In the genomic region with DNA sequence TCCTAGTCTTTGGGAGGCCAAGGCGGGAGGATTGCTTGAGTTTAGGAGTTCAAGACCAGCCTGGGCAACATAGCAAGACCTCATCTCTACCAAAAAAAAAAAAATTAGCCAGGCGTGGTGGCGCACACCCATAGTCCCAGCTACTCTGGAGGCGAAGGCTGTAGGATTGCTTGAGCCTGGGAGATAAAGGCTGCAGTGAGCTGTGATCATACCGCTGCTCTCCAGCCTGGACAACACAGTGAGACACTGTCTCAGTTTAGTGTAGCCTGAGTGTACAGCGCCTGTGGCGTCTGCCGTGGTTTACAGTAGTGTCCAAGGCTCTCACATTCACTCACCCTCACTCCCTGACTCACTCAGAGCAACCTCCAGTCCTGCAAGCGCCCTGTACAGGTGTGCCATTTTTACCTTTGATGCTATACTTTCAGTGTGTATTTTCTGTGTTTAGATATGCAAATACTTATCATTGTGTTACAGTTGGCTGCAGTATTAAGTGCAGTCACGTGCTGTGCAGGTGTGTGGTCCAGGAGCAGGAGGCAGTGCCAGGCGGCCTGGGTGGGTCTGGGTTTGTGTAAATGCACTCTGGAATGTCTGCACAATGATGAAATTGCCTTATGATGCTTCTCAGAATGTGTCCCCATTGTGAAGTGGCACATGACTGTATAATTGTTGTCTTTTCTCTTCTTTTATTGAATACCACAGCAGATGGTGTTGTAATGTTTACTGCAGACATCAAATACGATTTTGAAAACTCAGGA, we compare ENCODE assay signal across 17 cellular contexts. TPM values are rescaled to one million over a fixed set of nuclear protein-coding genes. Genes with fewer than 3 reads are reported as not detected.
DNase-seq lines count a peak whose midpoint lies in the region; ATAC-seq lines count a peak whose summit lies in the region.
"Had no signal": no experiment of that assay in that cellular context is flagged by ENCODE, and none has a peak within 500 bp of the region (broad histone marks: within the 10 kb centered on the region; RNA-seq: fewer than 3 reads in every experiment).

No MANE protein-coding gene starts in this region.

- H3K4me3 Mint-ChIP-seq in activated T-helper 17 cell treated with anti-CD3 and anti-CD28 coated beads, Interleukin-2, amount 50 U/mL, for 72 hours: no peak overlapping the region
- H3K4me3 Mint-ChIP-seq: B cell, neural crest cell, type B pancreatic cell had no signal

- H3K36me3 Mint-ChIP-seq in activated T-helper 17 cell treated with anti-CD3 and anti-CD28 coated beads, Interleukin-2, amount 50 U/mL, for 72 hours (ENCODE audit: low read depth): peaks cover 74% of the 10 kb centered on the region

- peak; percentile 28 for ATAC-seq in activated T-helper 17 cell treated with anti-CD3 and anti-CD28 coated beads, Interleukin-2, amount 50 U/mL, for 72 hours (replicated peaks)
- ATAC-seq in sciatic nerve (no peak), GM18907 (IDR thresholded peaks at IDR 0.05; ENCODE audit: unreplicated experiment) (no peak)

- DNase-seq in NCI-H1417 (lab: John Stamatoyannopoulos, UW) (peak in 2 of 3 experiments; percentile 41 to 77), NCI-H1417 treated with DMSO at 0.1 percent for 48 hours (lab: John Stamatoyannopoulos, UW) (no peak), NCI-H2029 treated with DMSO at 0.1 percent for 48 hours (lab: John Stamatoyannopoulos, UW) (peak; percentile 23), sciatic nerve (ENCODE audit: low spot score) (peak; percentile 23), GDM1 (lab: John Stamatoyannopoulos, UW) (no peak), foreskin melanocyte (no peak)
- DNase-seq: activated CD4-positive, CD25-positive, alpha-beta regulatory T cell treated with anti-CD3 and anti-CD28 coated beads, Interleukin-2, amount 50 U/mL, for 72 hours; activated gamma-delta T cell treated with Interleukin-2 at 50 U/mL for 16 hours; cerebellar nuclear complex; HCEC 1CT; kidney glomerular epithelial cell; stimulated activated naive CD4-positive, alpha-beta T cell treated with Interleukin-2 at 50 U/mL for 16 hours had no signal

- intact Hi-C loops in sciatic nerve (cut with DNase I): no loop called here

- H3K27me3 Mint-ChIP-seq in activated T-helper 17 cell treated with anti-CD3 and anti-CD28 coated beads, Interleukin-2, amount 50 U/mL, for 72 hours: no peaks in the 10 kb centered on the region
- H3K27me3 Mint-ChIP-seq: B cell, type B pancreatic cell had no signal

- no peak overlapping the region for H3K27ac Mint-ChIP-seq in activated T-helper 17 cell treated with anti-CD3 and anti-CD28 coated beads, Interleukin-2, amount 50 U/mL, for 72 hours
- H3K27ac Mint-ChIP-seq: B cell, type B pancreatic cell had no signal

- H3K4me1 Mint-ChIP-seq in activated T-helper 17 cell treated with anti-CD3 and anti-CD28 coated beads, Interleukin-2, amount 50 U/mL, for 72 hours: no peaks in the 10 kb centered on the region
- H3K4me1 Mint-ChIP-seq: neural crest cell had no signal

- H3K9me3 Mint-ChIP-seq in activated T-helper 17 cell treated with anti-CD3 and anti-CD28 coated beads, Interleukin-2, amount 50 U/mL, for 72 hours: no peaks in the 10 kb centered on the region
- H3K9me3 Mint-ChIP-seq: neural crest cell, type B pancreatic cell had no signal

RNA-seq across cellular contexts. Expression of gene DCUN1D2, which starts 36.1 kb away (rescaled TPM):
- 10 to 100 TPM; 18.5 to 24.4 TPM for total RNA-seq in activated T-helper 17 cell treated with anti-CD3 and anti-CD28 coated beads, Interleukin-2, amount 50 U/mL, for 72 hours
- 28.3 TPM for total RNA-seq in sciatic nerve

RNA-seq across cellular contexts. Expression of gene TFDP1, which starts 57.9 kb away (rescaled TPM):
- total RNA-seq in activated T-helper 17 cell treated with anti-CD3 and anti-CD28 coated beads, Interleukin-2, amount 50 U/mL, for 72 hours: 100 to 1,000 TPM in 1 of 2 donors, 10 to 100 TPM in 1; 98.1 to 188 TPM
- 36.1 TPM for total RNA-seq in sciatic nerve

Comparison
In these comparisons a context has a peak if more than half of its experiments do, and no peak if none do; other contexts are left out.
1. DNase-seq: peak in NCI-H1417 (2 of 3), NCI-H2029 treated with DMSO at 0.1 percent for 48 hours (single experiment) and sciatic nerve (single experiment); none in NCI-H1417 treated with DMSO at 0.1 percent for 48 hours (single experiment), GDM1 (single experiment) and foreskin melanocyte (single experiment).